In the genomic region with DNA sequence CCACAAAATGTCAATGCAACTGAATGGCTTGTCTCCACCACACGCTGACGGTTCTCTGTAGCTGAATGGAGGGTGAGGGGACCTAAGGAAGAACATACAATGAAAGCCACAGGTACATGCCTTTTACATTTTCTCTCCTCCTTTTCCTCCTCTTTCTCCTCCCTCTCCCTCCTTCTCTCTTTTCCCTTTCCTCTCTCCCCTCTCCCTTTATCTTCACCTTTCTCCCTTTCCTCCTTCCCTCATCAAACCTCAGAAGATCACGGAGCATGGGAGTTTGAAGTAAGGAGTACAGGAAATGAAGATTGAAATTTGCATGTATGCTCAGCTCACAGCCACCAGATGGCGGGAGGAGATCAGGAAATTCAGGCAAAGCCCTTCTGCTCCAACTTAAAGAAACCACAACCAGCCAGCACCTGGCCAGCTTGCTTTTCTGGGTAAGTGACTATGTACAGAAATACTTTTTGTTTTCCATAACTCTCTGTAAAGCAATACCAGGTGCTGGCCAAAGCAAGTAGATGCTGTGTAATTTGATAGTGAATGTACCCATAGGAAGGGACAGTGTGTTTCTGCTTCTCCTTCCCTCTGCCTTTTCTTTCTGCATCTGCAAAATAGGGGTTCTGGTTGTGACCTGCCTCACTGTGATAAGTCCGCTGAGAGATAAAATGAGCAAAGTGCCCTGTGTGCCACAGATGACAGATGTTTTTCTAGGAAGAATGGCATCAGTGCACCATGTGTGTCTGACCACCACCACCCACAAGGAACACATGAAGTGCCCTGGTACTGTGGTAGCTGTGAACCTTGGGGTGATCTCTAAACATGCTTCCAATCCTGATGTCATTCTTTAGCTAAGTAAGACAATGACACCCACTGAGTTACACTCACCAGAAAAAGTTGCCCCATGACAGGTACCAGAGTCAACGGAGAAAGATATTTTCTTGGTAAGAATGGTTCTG, we compare ENCODE assay signal across 8 cellular contexts. TPM values are rescaled to one million over a fixed set of nuclear protein-coding genes. Genes with fewer than 3 reads are reported as not detected.
DNase-seq lines count a peak whose midpoint lies in the region; ATAC-seq, FAIRE-seq and TF ChIP-seq lines count a peak whose summit lies in the region.
"Had no signal": no experiment of that assay in that cellular context is flagged by ENCODE, and none has a peak within 500 bp of the region (broad histone marks: within the 10 kb centered on the region; RNA-seq: fewer than 3 reads in every experiment).

No MANE protein-coding gene starts in this region.

- peaks cover 13% of the 10 kb centered on the region for H3K4me1 Mint-ChIP-seq in activated CD8-positive, alpha-beta T cell treated with anti-CD3 and anti-CD28 coated beads for 36 hours (ENCODE audit: low read depth)

- peak; percentile 84 for DNase-seq in GM12865 (ENCODE audit: low read depth)
- peak; percentile 59 for DNase-seq in HS-5 (ENCODE audit: low read depth)
- DNase-seq in NCI-H82 treated with DMSO at 0.1 percent for 48 hours (lab: John Stamatoyannopoulos, UW; ENCODE audit: unreplicated experiment): peak; percentile 79
- DNase-seq in activated CD8-positive, alpha-beta T cell treated with anti-CD3 and anti-CD28 coated beads for 36 hours: peak; percentile 79
- DNase-seq in stimulated activated naive CD4-positive, alpha-beta T cell treated with Interleukin-2 at 50 U/mL for 16 hours (lab: John Stamatoyannopoulos, UW): peak; percentile 60

- H3K27me3 Mint-ChIP-seq in activated CD8-positive, alpha-beta T cell treated with anti-CD3 and anti-CD28 coated beads for 36 hours: peaks cover 10% of the 10 kb centered on the region

- H3K4me3 ChIP-seq in GM12865 (ENCODE audit: low read depth, low read length) (no peak overlapping the region), mucosa of rectum (ENCODE audit: low read length in 2 of 2) (peak overlapping the region; percentile 33 to 62)
- H3K4me3 ChIP-seq: skin epidermis had no signal

- peak; percentile 84 for FAIRE-seq in endometrium (lab: Jason Lieb, UNC)

- no peaks in the 10 kb centered on the region for H3K36me3 Mint-ChIP-seq in activated CD8-positive, alpha-beta T cell treated with anti-CD3 and anti-CD28 coated beads for 36 hours (ENCODE audit: low read depth)

- peak; percentile 75 for TF ChIP-seq CTCF in GM12865 (IDR thresholded peaks at IDR 0.05; ENCODE audit: insufficient read depth, low read depth, low read length, missing control alignments)
- peak; percentile 94 for TF ChIP-seq CTCF in activated CD8-positive, alpha-beta T cell treated with anti-CD3 and anti-CD28 coated beads for 36 hours (IDR thresholded peaks at IDR 0.05)

- no peaks in the 10 kb centered on the region for H3K36me3 ChIP-seq in mucosa of rectum (ENCODE audit: control insufficient read depth in 2 of 2, insufficient read depth in 2 of 2, low read length in 2 of 2)

- no peaks in the 10 kb centered on the region for H3K9me3 ChIP-seq in mucosa of rectum (ENCODE audit: control insufficient read depth in 2 of 2, low read length in 2 of 2)

- no peaks in the 10 kb centered on the region for H3K27me3 ChIP-seq in mucosa of rectum (ENCODE audit: control insufficient read depth in 2 of 2, insufficient read depth in 2 of 2, low read length in 2 of 2)

- intact Hi-C loops in activated CD8-positive, alpha-beta T cell treated with anti-CD3 and anti-CD28 coated beads for 36 hours (cut with micrococcal nuclease): loop anchor here (1.0 to 5.0 kb wide), 4 partner anchors 240 to 531 kb away; no protein-coding TSS in a partner anchor

- POLR2A ChIA-PET in activated CD8-positive, alpha-beta T cell treated with anti-CD3 and anti-CD28 coated beads for 36 hours (lab: Charles Lee): no interaction called here

- CTCF ChIA-PET in activated CD8-positive, alpha-beta T cell treated with anti-CD3 and anti-CD28 coated beads for 36 hours (lab: Charles Lee): interaction anchor here (0.6 to 4.0 kb wide), 54 partner anchors 9 to 646 kb away, joined by 3 to 81 read pairs (median 4); a partner anchor contains a TSS

- no peak overlapping the region for H3K27ac Mint-ChIP-seq in activated CD8-positive, alpha-beta T cell treated with anti-CD3 and anti-CD28 coated beads for 36 hours

- peaks cover 1% of the 10 kb centered on the region for H3K9me3 Mint-ChIP-seq in activated CD8-positive, alpha-beta T cell treated with anti-CD3 and anti-CD28 coated beads for 36 hours

- H3K9ac ChIP-seq in mucosa of rectum (ENCODE audit: low read depth in 1 of 2, low read length in 2 of 2): peak overlapping the region in 1 of 2 donors; percentile 52

- peak; percentile 91 for ATAC-seq in activated CD8-positive, alpha-beta T cell treated with anti-CD3 and anti-CD28 coated beads for 36 hours

- H3K4me1 ChIP-seq in mucosa of rectum (ENCODE audit: control insufficient read depth in 2 of 2, insufficient read depth in 2 of 2, low read length in 2 of 2): peaks cover 0 to 4% of the 10 kb centered on the region in 2 donors

- peak overlapping the region; percentile 8 to 26 for H3K27ac ChIP-seq in mucosa of rectum (ENCODE audit: low read depth in 2 of 2, low read length in 2 of 2)

- H3K4me3 Mint-ChIP-seq in activated CD8-positive, alpha-beta T cell treated with anti-CD3 and anti-CD28 coated beads for 36 hours: peak overlapping the region; percentile 48

RNA-seq across cellular contexts. Expression of a gene that starts 18.6 kb away (rescaled TPM):
- total RNA-seq in activated CD8-positive, alpha-beta T cell treated with anti-CD3 and anti-CD28 coated beads for 36 hours: 1 to 10 TPM; 7.5 to 9.0 TPM
